30 cellular contexts compared by ENCODE assay signal in the genomic region with DNA sequence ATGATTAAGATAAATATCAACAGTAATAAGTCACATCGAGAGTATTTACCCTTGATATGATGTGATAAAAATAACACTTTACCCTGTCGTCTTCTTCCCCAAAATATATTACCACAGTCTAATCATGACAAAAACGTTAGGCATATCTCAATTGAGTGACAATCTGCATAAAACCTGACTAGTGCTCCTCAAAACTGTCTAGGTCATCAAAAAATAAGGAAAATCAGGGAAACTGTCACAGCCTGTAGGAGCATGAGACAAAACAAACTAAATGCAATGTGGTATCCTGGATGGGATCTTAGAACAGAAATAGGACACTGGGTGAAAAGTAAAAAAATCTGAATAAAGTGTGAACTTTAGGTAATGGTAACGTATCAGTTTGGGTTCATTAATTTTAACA. TPM values are rescaled to one million over a fixed set of nuclear protein-coding genes. Genes with fewer than 3 reads are reported as not detected.
"Had no signal": no experiment of that assay in that cellular context is flagged by ENCODE, and none has a peak within 500 bp of the region (broad histone marks: within the 10 kb centered on the region; RNA-seq: fewer than 3 reads in every experiment).

No MANE protein-coding gene starts in this region.

- FAIRE-seq: bronchial epithelial cell had no signal

- H3K4me1 ChIP-seq: ascending aorta had no signal

- H3K9me3 ChIP-seq: ascending aorta had no signal

- H3K36me3 ChIP-seq: ascending aorta, cardiac muscle cell had no signal

- H3K4me3 ChIP-seq: ascending aorta, cardiac muscle cell had no signal

- ATAC-seq: activated CD8-positive, alpha-beta T cell treated with anti-CD3 and anti-CD28 coated beads for 36 hours; activated naive CD8-positive, alpha-beta T cell treated with anti-CD3 and anti-CD28 coated beads, Interleukin-2, amount 50 U/mL, for 24 hours; activated T-cell treated with anti-CD3 and anti-CD28 coated beads, Interleukin-2, amount 50 U/mL, for 4 hours had no signal

- DNase-seq: activated B cell treated with CpG ODN at 0.5 μM for 24 hours; activated CD4-positive, alpha-beta memory T cell treated with anti-CD3 and anti-CD28 coated beads for 36 hours; activated CD4-positive, alpha-beta T cell treated with anti-CD3 and anti-CD28 coated beads for 4 hours; activated CD4-positive, alpha-beta T cell treated with anti-CD3 and anti-CD28 coated beads, Interleukin-2, amount 10 ng/mL, durations not matched to agents 24 days and 14 days; activated CD4-positive, alpha-beta T cell treated with anti-CD3 and anti-CD28 coated beads, Interleukin-2, amount 50 U/mL, for 1 hour; activated CD4-positive, alpha-beta T cell treated with anti-CD3 and anti-CD28 coated beads, Interleukin-2, amount 50 U/mL, for 4 hours; activated CD4-positive, CD25-positive, alpha-beta regulatory T cell treated with anti-CD3 and anti-CD28 coated beads, Interleukin-2, amount 50 U/mL, for 72 hours; activated CD8-positive, alpha-beta memory T cell treated with anti-CD3 and anti-CD28 coated beads, Interleukin-2, amount 50 U/mL, for 4 hours; activated CD8-positive, alpha-beta T cell treated with anti-CD3 and anti-CD28 coated beads for 36 hours; activated effector memory CD4-positive, alpha-beta T cell treated with Interleukin-2 at 50 U/mL for 16 hours; activated gamma-delta T cell; activated naive CD4-positive, alpha-beta T cell treated with anti-CD3 and anti-CD28 coated beads, Interleukin-2, amount 10 ng/mL, durations not matched to agents 7 days and 5 days; activated naive CD4-positive, alpha-beta T cell treated with Interleukin-2 at 50 U/mL for 16 hours; activated naive CD8-positive, alpha-beta T cell treated with anti-CD3 and anti-CD28 coated beads, Interleukin-2, amount 10 ng/mL, durations not matched to agents 7 days and 5 days; activated naive CD8-positive, alpha-beta T cell treated with anti-CD3 and anti-CD28 coated beads, Interleukin-2, amount 50 U/mL, for 24 hours; activated T-cell treated with anti-CD3 and anti-CD28 coated beads for 4 hours; activated T-cell treated with anti-CD3 and anti-CD28 coated beads, Interleukin-2, amount 50 U/mL, for 1 hour; activated T-cell treated with anti-CD3 and anti-CD28 coated beads, Interleukin-2, amount 50 U/mL, for 4 hours; amygdala; anterior cingulate cortex; caudate nucleus; cerebellar nuclear complex; T-helper 2 cell; T-helper 9 cell had no signal

- H3K27me3 ChIP-seq: ascending aorta, cardiac muscle cell had no signal

- H3K27ac ChIP-seq: ascending aorta, cardiac muscle cell, VCaP had no signal

RNA-seq across cellular contexts. Expression of a gene that starts 19.4 kb away (rescaled TPM):
- total RNA-seq: activated B cell treated with CpG ODN at 0.5 μM for 24 hours; activated CD4-positive, alpha-beta T cell treated with anti-CD3 and anti-CD28 coated beads, Interleukin-2, amount 10 ng/mL, durations not matched to agents 24 days and 14 days; activated CD8-positive, alpha-beta memory T cell treated with anti-CD3 and anti-CD28 coated beads for 36 hours; activated CD8-positive, alpha-beta T cell treated with anti-CD3 and anti-CD28 coated beads for 36 hours; activated T-helper 2 cell treated with anti-CD3 and anti-CD28 coated beads, Interferon-gamma antibody, Interleukin-2, Interleukin-4, amounts not matched to agents 10 μg/mL and 5 μg/mL and 100 μg/mL, durations not matched to agents 14 hours and 24 hours and 36 hours; ascending aorta had no signal
